8 cellular contexts compared by ENCODE assay signal in the genomic region with DNA sequence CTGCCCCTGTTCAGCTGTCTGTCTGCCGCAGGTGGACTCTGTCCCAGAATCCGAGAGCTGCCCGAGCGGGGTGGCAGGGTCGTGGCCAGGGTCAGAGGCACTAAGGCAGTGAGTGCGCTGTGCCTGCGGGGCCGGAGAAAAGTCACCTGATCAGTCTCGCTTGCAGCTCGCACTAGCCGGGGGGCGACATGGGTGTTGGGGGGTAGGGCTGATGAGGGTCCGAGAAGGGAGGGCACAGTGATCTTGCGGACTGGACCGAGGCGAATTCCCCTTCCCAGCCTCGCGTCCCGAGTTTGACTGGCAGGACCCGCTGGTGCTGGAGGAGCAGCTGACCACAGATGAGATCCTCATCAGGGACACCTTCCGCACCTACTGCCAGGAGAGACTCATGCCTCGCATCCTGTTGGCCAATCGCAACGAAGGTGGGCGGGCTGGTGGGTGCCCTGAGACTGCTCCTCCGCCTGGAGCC. TPM values are rescaled to one million over a fixed set of nuclear protein-coding genes. Genes with fewer than 3 reads are reported as not detected.
A peak's percentile ranks its signal among the peaks of the same experiment; 100 is the strongest.
DNase-seq lines count a peak whose midpoint lies in the region; ATAC-seq and TF ChIP-seq lines count a peak whose summit lies in the region.

No MANE protein-coding gene starts in this region.

- peak overlapping the region; percentile 87 for H3K27ac Mint-ChIP-seq in Caco-2 (ENCODE audit: unreplicated experiment)
- no peak overlapping the region for H3K27ac Mint-ChIP-seq in endothelial cell (ENCODE audit: unreplicated experiment)

- H3K27me3 Mint-ChIP-seq in Caco-2 (ENCODE audit: insufficient read depth, unreplicated experiment) (peaks cover under 1% of the 10 kb centered on the region), endothelial cell (ENCODE audit: unreplicated experiment) (peaks cover 8% of the 10 kb centered on the region)

- H3K4me3 ChIP-seq in Caco-2 (ENCODE audit: low read depth, low read length): peak overlapping the region; percentile 89
- peak overlapping the region; percentile 99 for H3K4me3 ChIP-seq in NT2/D1 (ENCODE audit: insufficient read length, low read depth)
- H3K4me3 ChIP-seq in neutrophil (ENCODE audit: low read depth in 1 of 2, low read length in 1 of 2): peak overlapping the region; percentile 79 to 82

- H3K36me3 Mint-ChIP-seq in Caco-2 (ENCODE audit: insufficient read depth, unreplicated experiment): peaks cover 25% of the 10 kb centered on the region
- peaks cover under 1% of the 10 kb centered on the region for H3K36me3 Mint-ChIP-seq in endothelial cell (ENCODE audit: low read depth, unreplicated experiment)

- H3K9ac ChIP-seq in NT2/D1 (ENCODE audit: insufficient read length, low read depth): peak overlapping the region; percentile 91

- H3K4me1 Mint-ChIP-seq in Caco-2 (ENCODE audit: low read depth, unreplicated experiment) (peaks cover 5% of the 10 kb centered on the region), endothelial cell (ENCODE audit: unreplicated experiment) (peaks cover 10% of the 10 kb centered on the region)

- H3K4me1 ChIP-seq in Caco-2: no peaks in the 10 kb centered on the region
- H3K4me1 ChIP-seq in NT2/D1 (ENCODE audit: insufficient read depth, insufficient read length): peaks cover 6% of the 10 kb centered on the region
- peaks cover 10 to 17% of the 10 kb centered on the region in 2 experiments for H3K4me1 ChIP-seq in neutrophil (ENCODE audit: control insufficient read depth in 1 of 2, insufficient read depth in 1 of 2, low read depth in 1 of 2, low read length in 1 of 2)

- DNase-seq in Caco-2 (peak in 1 of 2 experiments; percentile 24), NT2/D1 (ENCODE audit: low read depth, low spot score) (no peak), endothelial cell (ENCODE audit: low spot score) (no peak), 8988T (no peak), COLO668 (lab: John Stamatoyannopoulos, UW; ENCODE audit: unreplicated experiment) (no peak)
- DNase-seq in stimulated activated CD4-positive, alpha-beta T cell treated with anti-CD3 and anti-CD28 coated beads, Interleukin-2, amount 100 ng/mL, for 48 hours: no peak

- H3K9me3 ChIP-seq in Caco-2 (no peaks in the 10 kb centered on the region), NT2/D1 (ENCODE audit: insufficient read depth, low read length) (no peaks in the 10 kb centered on the region), neutrophil (no peaks in the 10 kb centered on the region)

- POLR2A ChIA-PET in Caco-2 (lab: Charles Lee): interaction anchor here (0.5 to 1.3 kb wide), 9 partner anchors 14 to 261 kb away, joined by 3 to 17 read pairs (median 3); a partner anchor contains a TSS

- BruUV-seq in Caco-2 (replicated peaks; lab: Mats Ljungman, UMichigan): TSS peak; percentile 65

- CTCF ChIA-PET in Caco-2 (lab: Charles Lee): interaction anchor here (0.6 to 1.8 kb wide), 5 partner anchors 9 to 204 kb away, joined by 3 to 8 read pairs (median 4); a partner anchor contains a TSS

- ATAC-seq in HG03280 (IDR thresholded peaks at IDR 0.05; ENCODE audit: unreplicated experiment): no peak

- H3K27me3 ChIP-seq in Caco-2 (replicated peaks; ENCODE audit: control insufficient read depth, insufficient read depth, low read length): no peaks in the 10 kb centered on the region
- H3K27me3 ChIP-seq in NT2/D1 (ENCODE audit: insufficient read depth, insufficient read length): peaks cover 26% of the 10 kb centered on the region
- no peaks in the 10 kb centered on the region for H3K27me3 ChIP-seq in neutrophil

- H3K4me3 Mint-ChIP-seq in Caco-2 (ENCODE audit: unreplicated experiment): peak overlapping the region; percentile 96
- peak overlapping the region; percentile 97 for H3K4me3 Mint-ChIP-seq in endothelial cell (ENCODE audit: unreplicated experiment)

- TF ChIP-seq CTCF in Caco-2 (IDR thresholded peaks at IDR 0.05; ENCODE audit: insufficient read depth in 1 of 2, low read depth in 1 of 2, low read length in 1 of 2, severe bottlenecking in 1 of 2, unreplicated experiment in 1 of 2): no peak
- TF ChIP-seq CTCF in endothelial cell (IDR thresholded peaks at IDR 0.05; ENCODE audit: unreplicated experiment): no peak
- no peak for TF ChIP-seq CTCF in neutrophil (IDR thresholded peaks at IDR 0.05)

- H3K27ac ChIP-seq in neutrophil: peak overlapping the region; percentile 74

- H3K36me3 ChIP-seq in Caco-2 (ENCODE audit: control insufficient read depth, insufficient read depth, low read length) (no peaks in the 10 kb centered on the region; the same call in 1 of the 2 replicates), NT2/D1 (ENCODE audit: insufficient read depth, insufficient read length, low read length) (peaks cover 29% of the 10 kb centered on the region), neutrophil (peaks cover 20% of the 10 kb centered on the region)

- intact Hi-C loops in Caco-2 (cut with micrococcal nuclease; ENCODE audit: unreplicated experiment): no loop called here

- H3K9me3 Mint-ChIP-seq in Caco-2 (ENCODE audit: unreplicated experiment) (no peaks in the 10 kb centered on the region), endothelial cell (ENCODE audit: unreplicated experiment) (no peaks in the 10 kb centered on the region)

RNA-seq across cellular contexts. Expression of a gene that starts 0.6 kb away (rescaled TPM):
- total RNA-seq in Caco-2 (2022) (31.4 and 32.4 TPM in 2 replicates), endothelial cell (ENCODE audit: unreplicated experiment) (20.0 TPM)

RNA-seq across cellular contexts. Expression of a gene that starts 4.6 kb away (rescaled TPM):
- total RNA-seq in Caco-2 (2022) (not detected in 2 replicates), endothelial cell (ENCODE audit: unreplicated experiment) (0.54 TPM)

RNA-seq across cellular contexts. Expression of a gene that starts 10.3 kb away (rescaled TPM):
- total RNA-seq in Caco-2 (2022) (3.6 and 3.8 TPM in 2 replicates), endothelial cell (ENCODE audit: unreplicated experiment) (12.2 TPM)

RNA-seq across cellular contexts. Expression of a gene that starts 27.5 kb away (rescaled TPM):
- total RNA-seq in Caco-2 (2022): 2.0 and 2.3 TPM in 2 replicates
- total RNA-seq in endothelial cell (ENCODE audit: unreplicated experiment): not detected

RNA-seq across cellular contexts. Expression of a gene that starts 41.9 kb away (rescaled TPM):
- total RNA-seq in Caco-2 (2022) (75.9 and 88.6 TPM in 2 replicates), endothelial cell (ENCODE audit: unreplicated experiment) (45.8 TPM)
